Comparison of ENCODE assay signal across 12 cellular contexts in genomic region chr11:1684886-1685874, GRCh38. TPM values are rescaled to one million over a fixed set of nuclear protein-coding genes. Genes with fewer than 3 reads are reported as not detected.
DNase-seq lines count a peak whose midpoint lies in the region; ATAC-seq, FAIRE-seq and TF ChIP-seq lines count a peak whose summit lies in the region.
"Not testable (repeated sequence)": the region's sequence is repeated elsewhere in the genome, so short reads cannot be mapped to it uniquely, and the experiment has no call there.
"Had no signal": no experiment of that assay in that cellular context is flagged by ENCODE, and none has a peak within 500 bp of the region (broad histone marks: within the 10 kb centered on the region; RNA-seq: fewer than 3 reads in every experiment).

No MANE protein-coding gene starts in this region.

- H3K4me2 ChIP-seq in Karpas-422 (ENCODE audit: low read depth, low read length, poor library complexity, severe bottlenecking); SK-N-SH; H1 (ENCODE audit: insufficient read depth in 1 of 2, low read depth in 2 of 2, low read length in 2 of 2); HepG2 (ENCODE audit: low read depth, low read length); osteoblast (ENCODE audit: insufficient read depth, low read length): not testable (repeated sequence)

- not testable (repeated sequence) for TF ChIP-seq CTCF in SK-N-SH (IDR thresholded peaks at IDR 0.05); H1 (IDR thresholded peaks at IDR 0.05; ENCODE audit: control extremely low read depth in 1 of 3, insufficient read depth in 1 of 3, low read depth in 1 of 3, low read length in 3 of 3); HepG2 (CRISPR knock-in tag; IDR thresholded peaks at IDR 0.05); osteoblast (IDR thresholded peaks at IDR 0.05; ENCODE audit: extremely low read depth, low read depth, low read length); upper lobe of left lung (IDR thresholded peaks at IDR 0.05)

- not testable (repeated sequence) for FAIRE-seq in H1 (lab: Jason Lieb, UNC); HepG2 (lab: Jason Lieb, UNC)

- H3K56ac ChIP-seq in H1 (replicated peaks; ENCODE audit: insufficient read length, low read depth, low read length), result not testable (repeated sequence)

- H2BK20ac ChIP-seq in H1 (ENCODE audit: low read length), result 0 out of 2 replicates have a peak overlapping the region, but pooled peaks have one; percentile 48

- H2AFZ ChIP-seq in Karpas-422 (ENCODE audit: low read length); SK-N-SH (ENCODE audit: low read depth); H1 (ENCODE audit: low read length); HepG2 (ENCODE audit: low read length); osteoblast (ENCODE audit: low read length): not testable (repeated sequence)

- intact Hi-C loops in HepG2 (cut with micrococcal nuclease; ENCODE audit: unreplicated experiment), result not testable (repeated sequence)

- H3K4ac ChIP-seq in H1 (replicated peaks; ENCODE audit: insufficient read length, low read depth, low read length), result not testable (repeated sequence)

- in situ Hi-C loops in HepG2 (cut with HindIII; ENCODE audit: extremely low pct_ligation_motif_present, low pct_unique_long_range_greater_than_20kb), result not testable (repeated sequence)

- TF ChIP-seq POLR2A in H1 (IDR thresholded peaks at IDR 0.05; ENCODE audit: control extremely low read depth in 1 of 2, low read depth in 2 of 2, low read length in 2 of 2); HepG2 (IDR thresholded peaks at IDR 0.05; ENCODE audit: insufficient read depth in 1 of 2, low read depth in 2 of 2, low read length in 2 of 2); upper lobe of left lung (IDR thresholded peaks at IDR 0.05): not testable (repeated sequence)

- H3K4me3 ChIP-seq in Karpas-422 (ENCODE audit: low read length); SK-N-SH (ENCODE audit: low read depth in 2 of 2, low read length in 1 of 2); H1 (ENCODE audit: extremely low read depth in 1 of 4, insufficient read depth in 2 of 4, low read depth in 3 of 4, low read length in 4 of 4); HepG2 (replicated peaks in 1 of 3; ENCODE audit: insufficient read depth in 1 of 3, low read depth in 2 of 3, low read length in 3 of 3); osteoblast (ENCODE audit: insufficient read depth, low read length); upper lobe of left lung: not testable (repeated sequence)

- POLR2A ChIA-PET in SK-N-SH (lab: Yijun Ruan, JAX); H1 (lab: Charles Lee; ENCODE audit: partially characterized antibody); HepG2 (lab: Yijun Ruan, JAX): not testable (repeated sequence)

- not testable (repeated sequence) for H3K14ac ChIP-seq in H1 (ENCODE audit: insufficient read length)

- H2AK5ac ChIP-seq in H1 (ENCODE audit: low read depth, low read length), result not testable (repeated sequence)

- not testable (repeated sequence) for H4K91ac ChIP-seq in H1 (replicated peaks; ENCODE audit: insufficient read length, low read length)

- not testable (repeated sequence) for H3F3A ChIP-seq in SK-N-SH (replicated peaks; ENCODE audit: insufficient read depth)

- TF ChIP-seq EP300 in SK-N-SH (IDR thresholded peaks at IDR 0.05; ENCODE audit: borderline replicate concordance in 1 of 2, low read depth in 1 of 2, low read length in 1 of 2); H1 (IDR thresholded peaks at IDR 0.05; ENCODE audit: borderline replicate concordance in 1 of 2, low read depth in 2 of 2, low read length in 2 of 2); HepG2 (IDR thresholded peaks at IDR 0.05; ENCODE audit: low read depth in 2 of 2, low read length in 2 of 2); HepG2 (CRISPR knock-in tag; IDR thresholded peaks at IDR 0.05; ENCODE audit: borderline replicate concordance); upper lobe of left lung (IDR thresholded peaks at IDR 0.05): not testable (repeated sequence)

- H3K27me3 ChIP-seq in Karpas-422 (ENCODE audit: low read length); SK-N-SH (ENCODE audit: insufficient read depth); H1 (replicated peaks in 1 of 4; ENCODE audit: control insufficient read depth in 3 of 4, extremely low read depth in 1 of 4, insufficient read depth in 3 of 4, low read length in 3 of 4); HepG2 (ENCODE audit: control insufficient read depth in 1 of 2, insufficient read depth in 2 of 2, low read length in 2 of 2); osteoblast (ENCODE audit: insufficient read depth, low read length); upper lobe of left lung: not testable (repeated sequence)

- not testable (repeated sequence) for H2BK120ac ChIP-seq in H1 (replicated peaks; ENCODE audit: low read depth, low read length)

- not testable (repeated sequence) for H4K20me1 ChIP-seq in Karpas-422 (ENCODE audit: insufficient read depth, low read depth, low read length); SK-N-SH (ENCODE audit: insufficient read depth); H1 (replicated peaks in 1 of 2; ENCODE audit: control insufficient read depth in 1 of 2, insufficient read depth in 2 of 2, low read length in 2 of 2); HepG2 (ENCODE audit: insufficient read depth, low read length); osteoblast (ENCODE audit: insufficient read depth, low read length)

- H4K5ac ChIP-seq in H1 (ENCODE audit: insufficient read length, low read depth, low read length), result not testable (repeated sequence)

- 60% methylated on average over 9 of the region's 18 CpGs for WGBS in SK-N-SH (ENCODE audit: low lambda C conversion rate)
- WGBS in H1 (ENCODE audit: extremely low coverage in 1 of 2, insufficient coverage in 1 of 2, insufficient read length in 1 of 2, insufficient replicate concordance in 2 of 2, low coverage in 1 of 2, low lambda C conversion rate in 2 of 2, missing lambda C conversion rate in 1 of 2), 2 experiments, result 83% methylated on average over 12 of the region's 18 CpGs; no CpG with 5 or more reads in 1 of the 2 experiments
- WGBS in HepG2 (ENCODE audit: low lambda C conversion rate), result 91% methylated on average over 12 of the region's 18 CpGs
- 75 to 85% methylated on average over 11 to 13 of the region's 18 CpGs for WGBS in upper lobe of left lung, 2 donors

- CTCF ChIA-PET in SK-N-SH (lab: Yijun Ruan, JAX); H1 (lab: Charles Lee; ENCODE audit: partially characterized antibody); HepG2 (lab: Yijun Ruan, JAX; ENCODE audit: low intra/inter-chr PET ratio, low total read pairs): not testable (repeated sequence)

- not testable (repeated sequence) for BruUV-seq in HepG2 (replicated peaks; lab: Mats Ljungman, UMichigan)

- DNase-seq in Karpas-422 (peak; percentile 34), SK-N-SH (peak; percentile 34), mesenteric fat pad (ENCODE audit: low spot score) (peak; percentile 74), osteoblast (ENCODE audit: insufficient read length, low spot score, missing footprints) (peak; percentile 30), upper lobe of left lung (peak in 1 of 2 donors; percentile 71)
- not testable (repeated sequence) for DNase-seq in H1 (ENCODE audit: low read depth in 1 of 2, low spot score in 2 of 2); HepG2 (ENCODE audit: low spot score)

- not testable (repeated sequence) for H3K23ac ChIP-seq in H1 (ENCODE audit: insufficient read length)

- H3K4me1 ChIP-seq in Karpas-422 (ENCODE audit: low read length); SK-N-SH (ENCODE audit: control insufficient read depth in 1 of 2, insufficient read depth in 2 of 2, low read depth in 1 of 2, low read length in 1 of 2); H1 (replicated peaks in 1 of 4; ENCODE audit: control insufficient read depth in 3 of 4, insufficient read depth in 4 of 4, low read length in 3 of 4); osteoblast (ENCODE audit: insufficient read depth, low read length); upper lobe of left lung: not testable (repeated sequence)
- H3K4me1 ChIP-seq in HepG2 (ENCODE audit: insufficient read depth, low read length), result peaks cover 57% of the 10 kb centered on the region

- not testable (repeated sequence) for TF ChIP-seq RAD21 in SK-N-SH (IDR thresholded peaks at IDR 0.05; ENCODE audit: low read length); H1 (IDR thresholded peaks at IDR 0.05 in 1 of 2, conservative IDR thresholded peaks at IDR 0.05 in 1 of 2; ENCODE audit: low read depth in 2 of 2, low read length in 2 of 2); HepG2 (CRISPR knock-in tag; IDR thresholded peaks at IDR 0.05)

- H3K36me3 ChIP-seq in Karpas-422 (ENCODE audit: insufficient read depth, low read length); SK-N-SH (replicated peaks in 1 of 2; ENCODE audit: control insufficient read depth in 1 of 2, insufficient read depth in 2 of 2, low read length in 1 of 2); H1 (ENCODE audit: control insufficient read depth in 2 of 4, insufficient read depth in 4 of 4, low read length in 3 of 4); HepG2 (replicated peaks in 1 of 2; ENCODE audit: control insufficient read depth in 1 of 2, insufficient read depth in 2 of 2, low read length in 2 of 2); osteoblast (ENCODE audit: insufficient read depth, low read length); upper lobe of left lung: not testable (repeated sequence)

- H2BK5ac ChIP-seq in H1 (ENCODE audit: low read depth, low read length), result not testable (repeated sequence)

- H3K23me2 ChIP-seq in H1 (ENCODE audit: low read depth, low read length), result not testable (repeated sequence)

- H3K9me3 ChIP-seq in Karpas-422 (ENCODE audit: low read length); SK-N-SH; H1 (ENCODE audit: insufficient read depth in 2 of 2, low read depth in 1 of 2, low read length in 1 of 2); HepG2 (ENCODE audit: low read length); osteoblast (ENCODE audit: low read depth, low read length); upper lobe of left lung: not testable (repeated sequence)

- peak overlapping the region; percentile 78; the same call in 1 of the 2 replicates for H3K18ac ChIP-seq in H1 (ENCODE audit: extremely low read depth, low read length)

- ATAC-seq in HepG2, result peak; percentile 7; the same call in 2 of the 3 replicates
- ATAC-seq in upper lobe of left lung (ENCODE audit: low FRiP score in 2 of 2), result peak; percentile 37 to 69

- H2BK15ac ChIP-seq in H1 (ENCODE audit: low read length), result peak overlapping the region; percentile 61; the same call in 1 of the 2 replicates

- H3K9ac ChIP-seq in Karpas-422 (ENCODE audit: low read length); SK-N-SH; H1 (replicated peaks in 1 of 4; ENCODE audit: extremely low read depth in 1 of 4, low read depth in 3 of 4, low read length in 3 of 4): not testable (repeated sequence)
- 0 out of 2 replicates have a peak overlapping the region, but pooled peaks have one; percentile 23 for H3K9ac ChIP-seq in HepG2 (ENCODE audit: insufficient read depth, low read depth, low read length)

- not testable (repeated sequence) for H2BK12ac ChIP-seq in H1 (ENCODE audit: low read depth, low read length)

- H3K79me2 ChIP-seq in Karpas-422 (ENCODE audit: low read length); SK-N-SH (ENCODE audit: insufficient read depth); H1 (ENCODE audit: control insufficient read depth in 1 of 2, insufficient read depth in 2 of 2, low read length in 2 of 2); HepG2 (ENCODE audit: insufficient read depth, low read length); osteoblast (ENCODE audit: insufficient read depth, low read length): not testable (repeated sequence)

- not testable (repeated sequence) for H3K79me1 ChIP-seq in H1 (ENCODE audit: low read depth, low read length)

- H3K27ac ChIP-seq in Karpas-422 (ENCODE audit: low read length); SK-N-SH (ENCODE audit: low read depth in 2 of 2, low read length in 1 of 2); H1 (ENCODE audit: low read depth, low read length); osteoblast (ENCODE audit: low read depth, low read length); upper lobe of left lung: not testable (repeated sequence)
- peak overlapping the region; percentile 43 for H3K27ac ChIP-seq in HepG2 (ENCODE audit: extremely low read length, insufficient read depth, low read length)

- H3K9me2 ChIP-seq in Karpas-422 (replicated peaks; ENCODE audit: insufficient read depth, low read length); SK-N-SH: not testable (repeated sequence)

- not testable (repeated sequence) for H4K8ac ChIP-seq in H1 (ENCODE audit: extremely low read depth, insufficient read depth, low read length)

RNA-seq across cellular contexts. Expression of gene KRTAP5-6, which starts 11.8 kb away (rescaled TPM):
- not detected in 2 replicates for total RNA-seq in Karpas-422 (2014; rRNA removed; shearing (Covaris generic); ENCODE audit: low replicate concordance)
- polyA plus RNA-seq in SK-N-SH (2012; rRNA removed) (not detected in 2 replicates), H1 (2011; rRNA removed) (not detected in 2 replicates), HepG2 (2011; rRNA removed) (not detected in 2 replicates)
- polyA plus RNA-seq in SK-N-SH (2012; cell fraction: cytosol; rRNA removed), result not detected in 2 replicates
- not detected in 2 replicates for polyA plus RNA-seq in SK-N-SH (2012; cell fraction: nucleus; rRNA removed)
- not detected in 2 replicates for total RNA-seq in H1 (2021; fragmentation: NEBNext Ultra II Directional; extraction: Animal tissue kit (Norgen Biotek cat#: 25700))
- not detected for polyA plus RNA-seq in H1 (2011; cell fraction: cytosol; rRNA removed)
- polyA plus RNA-seq in H1 (2011; cell fraction: nucleus; rRNA removed), result not detected
- not detected in 4 replicates for polyA plus RNA-seq in H1 (2012, experiment 1 of 2)
- not detected for polyA plus RNA-seq in H1 (2012, experiment 2 of 2)
- not detected for polyA plus RNA-seq in H1 (2013, experiment 1 of 2)
- not detected for polyA plus RNA-seq in H1 (2013, experiment 2 of 2)
- polyA minus RNA-seq in H1 (2011; rRNA and poly(A)+ RNA removed), result not detected in 2 replicates
- polyA minus RNA-seq in H1 (2011; cell fraction: cytosol; rRNA and poly(A)+ RNA removed), result not detected
- polyA minus RNA-seq in H1 (2011; cell fraction: nucleus; rRNA and poly(A)+ RNA removed), result not detected
- total RNA-seq in HepG2 (2016; rRNA removed; fragmentation: Illumina TruSeq; extraction: Trizol) (not detected in 2 replicates), mesenteric fat pad (not detected), osteoblast (not detected in 2 replicates), upper lobe of left lung (not detected)
- total RNA-seq in HepG2 (2016; cell fraction: cytosol; rRNA removed; fragmentation: Illumina TruSeq; extraction: Trizol; ENCODE audit: low read depth), result not detected in 2 replicates
- total RNA-seq in HepG2 (2016; cell fraction: insoluble cytoplasmic fraction; rRNA removed; fragmentation: Illumina TruSeq; extraction: Trizol), result not detected in 2 replicates
- not detected in 2 replicates for total RNA-seq in HepG2 (2016; cell fraction: membrane; rRNA removed; fragmentation: Illumina TruSeq; extraction: Trizol)
- not detected in 2 replicates for total RNA-seq in HepG2 (2016; cell fraction: nucleus; rRNA removed; fragmentation: Illumina TruSeq; extraction: Trizol)
- 0.15 TPM in 1 of 2 replicates, not detected in the other for polyA plus RNA-seq in HepG2 (2011; cell fraction: cytosol; rRNA removed)
- polyA plus RNA-seq in HepG2 (2011; cell fraction: nucleus; rRNA removed), result 0.35 and 0.43 TPM in 2 replicates
- polyA plus RNA-seq in HepG2 (2012), result not detected in 2 replicates
- polyA plus RNA-seq in HepG2 (2016; cell fraction: cytosol; fragmentation: Illumina TruSeq; extraction: Trizol; ENCODE audit: low read depth), result not detected in 2 replicates
- not detected in 2 replicates for polyA plus RNA-seq in HepG2 (2016; cell fraction: insoluble cytoplasmic fraction; fragmentation: Illumina TruSeq; extraction: Trizol; ENCODE audit: low read depth)
- polyA plus RNA-seq in HepG2 (2016; cell fraction: membrane; fragmentation: Illumina TruSeq; extraction: Trizol; ENCODE audit: low read depth), result not detected in 2 replicates
- not detected in 2 replicates for polyA plus RNA-seq in HepG2 (2016; cell fraction: nucleus; fragmentation: Illumina TruSeq; extraction: Trizol; ENCODE audit: insufficient read depth, low read depth)
- not detected in 2 replicates for polyA minus RNA-seq in HepG2 (2011; rRNA and poly(A)+ RNA removed; ENCODE audit: low replicate concordance)
- not detected in 2 replicates for polyA minus RNA-seq in HepG2 (2011; cell fraction: cytosol; rRNA and poly(A)+ RNA removed)
- not detected in 2 replicates for polyA minus RNA-seq in HepG2 (2011; cell fraction: nucleus; rRNA and poly(A)+ RNA removed)
- total RNA-seq: A172; CD4-positive, CD25-positive, alpha-beta regulatory T cell; IMR-90; NCI-H460 had no signal
- polyA plus RNA-seq: AG04450; CD4-positive, CD25-positive, alpha-beta regulatory T cell; IMR-90 had no signal

RNA-seq across cellular contexts. Expression of gene KRTAP5-5, which starts 55.6 kb away (rescaled TPM):
- not detected in 2 replicates for total RNA-seq in Karpas-422 (2014; rRNA removed; shearing (Covaris generic); ENCODE audit: low replicate concordance)
- polyA plus RNA-seq in SK-N-SH (2012; rRNA removed) (not detected in 2 replicates), H1 (2011; rRNA removed) (0.09 TPM in 1 of 2 replicates, not detected in the other), HepG2 (2011; rRNA removed) (not detected in 2 replicates)
- polyA plus RNA-seq in SK-N-SH (2012; cell fraction: cytosol; rRNA removed), result not detected in 2 replicates
- polyA plus RNA-seq in SK-N-SH (2012; cell fraction: nucleus; rRNA removed), result not detected in 2 replicates
- total RNA-seq in H1 (2021; fragmentation: NEBNext Ultra II Directional; extraction: Animal tissue kit (Norgen Biotek cat#: 25700)), result not detected in 2 replicates
- polyA plus RNA-seq in H1 (2011; cell fraction: cytosol; rRNA removed), result not detected
- polyA plus RNA-seq in H1 (2011; cell fraction: nucleus; rRNA removed), result not detected
- not detected in 4 replicates for polyA plus RNA-seq in H1 (2012, experiment 1 of 2)
- polyA plus RNA-seq in H1 (2012, experiment 2 of 2), result not detected
- not detected for polyA plus RNA-seq in H1 (2013, experiment 1 of 2)
- not detected for polyA plus RNA-seq in H1 (2013, experiment 2 of 2)
- polyA minus RNA-seq in H1 (2011; rRNA and poly(A)+ RNA removed), result not detected in 2 replicates
- polyA minus RNA-seq in H1 (2011; cell fraction: cytosol; rRNA and poly(A)+ RNA removed), result not detected
- not detected for polyA minus RNA-seq in H1 (2011; cell fraction: nucleus; rRNA and poly(A)+ RNA removed)
- total RNA-seq in HepG2 (2016; rRNA removed; fragmentation: Illumina TruSeq; extraction: Trizol) (not detected in 2 replicates), mesenteric fat pad (not detected), osteoblast (not detected in 2 replicates), upper lobe of left lung (not detected)
- not detected in 2 replicates for total RNA-seq in HepG2 (2016; cell fraction: cytosol; rRNA removed; fragmentation: Illumina TruSeq; extraction: Trizol; ENCODE audit: low read depth)
- total RNA-seq in HepG2 (2016; cell fraction: insoluble cytoplasmic fraction; rRNA removed; fragmentation: Illumina TruSeq; extraction: Trizol), result not detected in 2 replicates
- total RNA-seq in HepG2 (2016; cell fraction: membrane; rRNA removed; fragmentation: Illumina TruSeq; extraction: Trizol), result not detected in 2 replicates
- not detected in 2 replicates for total RNA-seq in HepG2 (2016; cell fraction: nucleus; rRNA removed; fragmentation: Illumina TruSeq; extraction: Trizol)
- polyA plus RNA-seq in HepG2 (2011; cell fraction: cytosol; rRNA removed), result not detected in 2 replicates
- not detected in 2 replicates for polyA plus RNA-seq in HepG2 (2011; cell fraction: nucleus; rRNA removed)
- not detected in 2 replicates for polyA plus RNA-seq in HepG2 (2012)
- not detected in 2 replicates for polyA plus RNA-seq in HepG2 (2016; cell fraction: cytosol; fragmentation: Illumina TruSeq; extraction: Trizol; ENCODE audit: low read depth)
- polyA plus RNA-seq in HepG2 (2016; cell fraction: insoluble cytoplasmic fraction; fragmentation: Illumina TruSeq; extraction: Trizol; ENCODE audit: low read depth), result not detected in 2 replicates
- polyA plus RNA-seq in HepG2 (2016; cell fraction: membrane; fragmentation: Illumina TruSeq; extraction: Trizol; ENCODE audit: low read depth), result not detected in 2 replicates
- polyA plus RNA-seq in HepG2 (2016; cell fraction: nucleus; fragmentation: Illumina TruSeq; extraction: Trizol; ENCODE audit: insufficient read depth, low read depth), result not detected in 2 replicates
- polyA minus RNA-seq in HepG2 (2011; rRNA and poly(A)+ RNA removed; ENCODE audit: low replicate concordance), result not detected in 2 replicates
- polyA minus RNA-seq in HepG2 (2011; cell fraction: cytosol; rRNA and poly(A)+ RNA removed), result not detected in 2 replicates
- polyA minus RNA-seq in HepG2 (2011; cell fraction: nucleus; rRNA and poly(A)+ RNA removed), result not detected in 2 replicates
- total RNA-seq: A172; CD4-positive, CD25-positive, alpha-beta regulatory T cell; IMR-90; NCI-H460 had no signal
- polyA plus RNA-seq: AG04450; CD4-positive, CD25-positive, alpha-beta regulatory T cell; IMR-90 had no signal
